In the genomic region with DNA sequence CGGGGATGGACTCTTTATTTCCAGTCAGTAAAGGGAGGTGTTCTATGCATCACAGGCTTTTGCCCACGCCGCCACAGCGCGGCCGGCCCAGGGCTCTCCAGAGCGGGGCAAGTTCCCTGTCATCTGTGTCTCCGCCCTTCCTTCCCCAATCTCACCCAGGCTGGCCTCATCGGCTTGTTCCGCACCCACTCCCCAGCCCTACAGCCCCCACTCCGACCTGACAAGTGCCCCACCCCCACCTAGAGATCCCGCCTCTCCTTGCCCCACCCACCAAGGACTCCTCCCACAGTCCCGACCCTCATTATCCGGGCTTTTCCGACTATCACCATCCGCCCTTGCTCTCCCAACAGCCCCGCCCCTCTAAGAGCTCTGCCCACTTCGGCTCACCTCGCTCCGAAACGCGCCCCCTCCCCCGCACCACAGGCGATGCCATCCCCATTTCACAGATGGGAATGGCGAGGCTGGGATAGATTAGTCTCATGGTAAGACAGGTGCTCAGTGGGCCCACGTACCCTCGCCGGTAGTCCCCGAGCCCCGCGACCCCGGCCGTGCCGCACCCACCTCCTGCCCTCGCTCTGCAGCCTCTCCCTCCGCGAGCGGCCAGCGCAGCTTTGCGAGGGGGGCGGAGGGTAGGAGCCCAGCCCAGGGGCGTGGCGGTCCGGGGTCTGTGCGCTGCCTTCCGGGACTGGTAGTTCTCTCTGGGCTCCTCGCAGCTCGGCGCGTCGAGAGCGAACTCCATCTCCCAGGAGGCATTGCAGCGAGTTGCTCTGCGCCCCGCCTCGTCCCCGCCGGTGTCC, we compare ENCODE assay signal across 1 cellular context.
A peak's percentile ranks its signal among the peaks of the same experiment; 100 is the strongest.
TF ChIP-seq lines count a peak whose summit lies in the region.

A gene with protein sequence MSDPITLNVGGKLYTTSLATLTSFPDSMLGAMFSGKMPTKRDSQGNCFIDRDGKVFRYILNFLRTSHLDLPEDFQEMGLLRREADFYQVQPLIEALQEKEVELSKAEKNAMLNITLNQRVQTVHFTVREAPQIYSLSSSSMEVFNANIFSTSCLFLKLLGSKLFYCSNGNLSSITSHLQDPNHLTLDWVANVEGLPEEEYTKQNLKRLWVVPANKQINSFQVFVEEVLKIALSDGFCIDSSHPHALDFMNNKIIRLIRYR (minus strand): TSS at position 615 of the 797 bp plus-strand sequence. CDS start 14,072 bp downstream, outside the sequence.

TF ChIP-seq in HepG2, 621 proteins besides CTCF, POLR2A, EP300 and RAD21 (continued from another document and continues in another):
- TF ChIP-seq, protein P1, sequence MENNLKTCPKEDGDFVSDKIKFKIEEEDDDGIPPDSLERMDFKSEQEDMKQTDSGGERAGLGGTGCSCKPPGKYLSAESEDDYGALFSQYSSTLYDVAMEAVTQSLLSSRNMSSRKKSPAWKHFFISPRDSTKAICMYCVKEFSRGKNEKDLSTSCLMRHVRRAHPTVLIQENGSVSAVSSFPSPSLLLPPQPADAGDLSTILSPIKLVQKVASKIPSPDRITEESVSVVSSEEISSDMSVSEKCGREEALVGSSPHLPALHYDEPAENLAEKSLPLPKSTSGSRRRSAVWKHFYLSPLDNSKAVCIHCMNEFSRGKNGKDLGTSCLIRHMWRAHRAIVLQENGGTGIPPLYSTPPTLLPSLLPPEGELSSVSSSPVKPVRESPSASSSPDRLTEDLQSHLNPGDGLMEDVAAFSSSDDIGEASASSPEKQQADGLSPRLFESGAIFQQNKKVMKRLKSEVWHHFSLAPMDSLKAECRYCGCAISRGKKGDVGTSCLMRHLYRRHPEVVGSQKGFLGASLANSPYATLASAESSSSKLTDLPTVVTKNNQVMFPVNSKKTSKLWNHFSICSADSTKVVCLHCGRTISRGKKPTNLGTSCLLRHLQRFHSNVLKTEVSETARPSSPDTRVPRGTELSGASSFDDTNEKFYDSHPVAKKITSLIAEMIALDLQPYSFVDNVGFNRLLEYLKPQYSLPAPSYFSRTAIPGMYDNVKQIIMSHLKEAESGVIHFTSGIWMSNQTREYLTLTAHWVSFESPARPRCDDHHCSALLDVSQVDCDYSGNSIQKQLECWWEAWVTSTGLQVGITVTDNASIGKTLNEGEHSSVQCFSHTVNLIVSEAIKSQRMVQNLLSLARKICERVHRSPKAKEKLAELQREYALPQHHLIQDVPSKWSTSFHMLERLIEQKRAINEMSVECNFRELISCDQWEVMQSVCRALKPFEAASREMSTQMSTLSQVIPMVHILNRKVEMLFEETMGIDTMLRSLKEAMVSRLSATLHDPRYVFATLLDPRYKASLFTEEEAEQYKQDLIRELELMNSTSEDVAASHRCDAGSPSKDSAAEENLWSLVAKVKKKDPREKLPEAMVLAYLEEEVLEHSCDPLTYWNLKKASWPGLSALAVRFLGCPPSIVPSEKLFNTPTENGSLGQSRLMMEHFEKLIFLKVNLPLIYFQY (CRISPR knock-in tag; IDR thresholded peaks at IDR 0.05; ENCODE audit: borderline replicate concordance) = peak; percentile 50; the same call in 1 of the 2 replicates
- TF ChIP-seq FOSL1 (CRISPR knock-in tag; IDR thresholded peaks at IDR 0.05; ENCODE audit: borderline replicate concordance) = no peak
- peak; percentile 67 for TF ChIP-seq POLR2AphosphoS5 (IDR thresholded peaks at IDR 0.05; ENCODE audit: low read depth, low read length)
- peak; percentile 92 for TF ChIP-seq GABPB1 (CRISPR knock-in tag; IDR thresholded peaks at IDR 0.05)
- TF ChIP-seq, protein P2, sequence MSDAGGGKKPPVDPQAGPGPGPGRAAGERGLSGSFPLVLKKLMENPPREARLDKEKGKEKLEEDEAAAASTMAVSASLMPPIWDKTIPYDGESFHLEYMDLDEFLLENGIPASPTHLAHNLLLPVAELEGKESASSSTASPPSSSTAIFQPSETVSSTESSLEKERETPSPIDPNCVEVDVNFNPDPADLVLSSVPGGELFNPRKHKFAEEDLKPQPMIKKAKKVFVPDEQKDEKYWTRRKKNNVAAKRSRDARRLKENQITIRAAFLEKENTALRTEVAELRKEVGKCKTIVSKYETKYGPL (CRISPR knock-in tag; IDR thresholded peaks at IDR 0.05) = no peak
- TF ChIP-seq U2AF1 (optimal IDR thresholded peaks at IDR 0.05; ENCODE audit: low read depth, low read length) = no peak
- TF ChIP-seq ZNF431 (CRISPR knock-in tag; IDR thresholded peaks at IDR 0.05; ENCODE audit: borderline replicate concordance, low read depth) = peak; percentile 35
- no peak for TF ChIP-seq ZNF251 (CRISPR knock-in tag; IDR thresholded peaks at IDR 0.05)
- TF ChIP-seq, protein P3, sequence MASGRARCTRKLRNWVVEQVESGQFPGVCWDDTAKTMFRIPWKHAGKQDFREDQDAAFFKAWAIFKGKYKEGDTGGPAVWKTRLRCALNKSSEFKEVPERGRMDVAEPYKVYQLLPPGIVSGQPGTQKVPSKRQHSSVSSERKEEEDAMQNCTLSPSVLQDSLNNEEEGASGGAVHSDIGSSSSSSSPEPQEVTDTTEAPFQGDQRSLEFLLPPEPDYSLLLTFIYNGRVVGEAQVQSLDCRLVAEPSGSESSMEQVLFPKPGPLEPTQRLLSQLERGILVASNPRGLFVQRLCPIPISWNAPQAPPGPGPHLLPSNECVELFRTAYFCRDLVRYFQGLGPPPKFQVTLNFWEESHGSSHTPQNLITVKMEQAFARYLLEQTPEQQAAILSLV (CRISPR knock-in tag; IDR thresholded peaks at IDR 0.05; ENCODE audit: borderline replicate concordance) = 0 out of 2 replicates have a peak, but pooled peaks have one; percentile 22
- peak; percentile 51; the same call in 1 of the 2 replicates for TF ChIP-seq ZNF709 (CRISPR knock-in tag; IDR thresholded peaks at IDR 0.05)
- peak; percentile 58; the same call in 1 of the 2 replicates for TF ChIP-seq YEATS2 (CRISPR knock-in tag; IDR thresholded peaks at IDR 0.05; ENCODE audit: borderline replicate concordance)
- TF ChIP-seq RAD51 (IDR thresholded peaks at IDR 0.05; ENCODE audit: borderline replicate concordance) = no peak
- TF ChIP-seq, protein P4, sequence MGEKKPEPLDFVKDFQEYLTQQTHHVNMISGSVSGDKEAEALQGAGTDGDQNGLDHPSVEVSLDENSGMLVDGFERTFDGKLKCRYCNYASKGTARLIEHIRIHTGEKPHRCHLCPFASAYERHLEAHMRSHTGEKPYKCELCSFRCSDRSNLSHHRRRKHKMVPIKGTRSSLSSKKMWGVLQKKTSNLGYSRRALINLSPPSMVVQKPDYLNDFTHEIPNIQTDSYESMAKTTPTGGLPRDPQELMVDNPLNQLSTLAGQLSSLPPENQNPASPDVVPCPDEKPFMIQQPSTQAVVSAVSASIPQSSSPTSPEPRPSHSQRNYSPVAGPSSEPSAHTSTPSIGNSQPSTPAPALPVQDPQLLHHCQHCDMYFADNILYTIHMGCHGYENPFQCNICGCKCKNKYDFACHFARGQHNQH (CRISPR knock-in tag; IDR thresholded peaks at IDR 0.05) = 0 out of 2 replicates have a peak, but pooled peaks have one; percentile 55
- no peak for TF ChIP-seq SIX1 (CRISPR knock-in tag; IDR thresholded peaks at IDR 0.05; ENCODE audit: borderline replicate concordance)
- peak; percentile 76 for TF ChIP-seq KLF6 (CRISPR knock-in tag; IDR thresholded peaks at IDR 0.05)
- TF ChIP-seq, protein P5, sequence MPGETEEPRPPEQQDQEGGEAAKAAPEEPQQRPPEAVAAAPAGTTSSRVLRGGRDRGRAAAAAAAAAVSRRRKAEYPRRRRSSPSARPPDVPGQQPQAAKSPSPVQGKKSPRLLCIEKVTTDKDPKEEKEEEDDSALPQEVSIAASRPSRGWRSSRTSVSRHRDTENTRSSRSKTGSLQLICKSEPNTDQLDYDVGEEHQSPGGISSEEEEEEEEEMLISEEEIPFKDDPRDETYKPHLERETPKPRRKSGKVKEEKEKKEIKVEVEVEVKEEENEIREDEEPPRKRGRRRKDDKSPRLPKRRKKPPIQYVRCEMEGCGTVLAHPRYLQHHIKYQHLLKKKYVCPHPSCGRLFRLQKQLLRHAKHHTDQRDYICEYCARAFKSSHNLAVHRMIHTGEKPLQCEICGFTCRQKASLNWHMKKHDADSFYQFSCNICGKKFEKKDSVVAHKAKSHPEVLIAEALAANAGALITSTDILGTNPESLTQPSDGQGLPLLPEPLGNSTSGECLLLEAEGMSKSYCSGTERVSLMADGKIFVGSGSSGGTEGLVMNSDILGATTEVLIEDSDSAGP (CRISPR knock-in tag; IDR thresholded peaks at IDR 0.05; ENCODE audit: borderline replicate concordance) = no peak
- TF ChIP-seq, protein P6, sequence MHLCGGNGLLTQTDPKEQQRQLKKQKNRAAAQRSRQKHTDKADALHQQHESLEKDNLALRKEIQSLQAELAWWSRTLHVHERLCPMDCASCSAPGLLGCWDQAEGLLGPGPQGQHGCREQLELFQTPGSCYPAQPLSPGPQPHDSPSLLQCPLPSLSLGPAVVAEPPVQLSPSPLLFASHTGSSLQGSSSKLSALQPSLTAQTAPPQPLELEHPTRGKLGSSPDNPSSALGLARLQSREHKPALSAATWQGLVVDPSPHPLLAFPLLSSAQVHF (CRISPR knock-in tag; IDR thresholded peaks at IDR 0.05) = no peak
- peak; percentile 1; the same call in 1 of the 2 replicates for TF ChIP-seq NAIF1 (CRISPR knock-in tag; IDR thresholded peaks at IDR 0.05; ENCODE audit: borderline replicate concordance)
- no peak for TF ChIP-seq NFE2 (CRISPR knock-in tag; IDR thresholded peaks at IDR 0.05)
- TF ChIP-seq ELF1 (CRISPR knock-in tag; IDR thresholded peaks at IDR 0.05) = peak; percentile 87
- no peak for TF ChIP-seq ZNF672 (CRISPR knock-in tag; IDR thresholded peaks at IDR 0.05)
- 0 out of 2 replicates have a peak, but pooled peaks have one; percentile 58 for TF ChIP-seq EED (CRISPR knock-in tag; IDR thresholded peaks at IDR 0.05)
- TF ChIP-seq CREB1 (IDR thresholded peaks at IDR 0.05) = peak; percentile 75
- TF ChIP-seq CREB1 (CRISPR knock-in tag; IDR thresholded peaks at IDR 0.05) = peak; percentile 72; the same call in 1 of the 2 replicates
- TF ChIP-seq POLR2G (IDR thresholded peaks at IDR 0.05; ENCODE audit: low read depth, low read length) = peak; percentile 82
- TF ChIP-seq, protein P7, sequence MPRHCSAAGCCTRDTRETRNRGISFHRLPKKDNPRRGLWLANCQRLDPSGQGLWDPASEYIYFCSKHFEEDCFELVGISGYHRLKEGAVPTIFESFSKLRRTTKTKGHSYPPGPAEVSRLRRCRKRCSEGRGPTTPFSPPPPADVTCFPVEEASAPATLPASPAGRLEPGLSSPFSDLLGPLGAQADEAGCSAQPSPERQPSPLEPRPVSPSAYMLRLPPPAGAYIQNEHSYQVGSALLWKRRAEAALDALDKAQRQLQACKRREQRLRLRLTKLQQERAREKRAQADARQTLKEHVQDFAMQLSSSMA (CRISPR knock-in tag; IDR thresholded peaks at IDR 0.05) = no peak; the same call in 1 of the 2 replicates
- peak; percentile 73; the same call in 1 of the 2 replicates for TF ChIP-seq KDM5B (CRISPR knock-in tag; IDR thresholded peaks at IDR 0.05; ENCODE audit: borderline replicate concordance)
- TF ChIP-seq SATB2 (CRISPR knock-in tag; IDR thresholded peaks at IDR 0.05) = no peak
- peak; percentile 50 for TF ChIP-seq SP2 (CRISPR knock-in tag; IDR thresholded peaks at IDR 0.05)
- TF ChIP-seq WIZ (CRISPR knock-in tag; IDR thresholded peaks at IDR 0.05) = peak; percentile 55; the same call in 1 of the 2 replicates
- TF ChIP-seq ZNF737 (CRISPR knock-in tag; IDR thresholded peaks at IDR 0.05; ENCODE audit: borderline replicate concordance) = no peak
- TF ChIP-seq KAT7 (CRISPR knock-in tag; IDR thresholded peaks at IDR 0.05; ENCODE audit: borderline replicate concordance) = peak; percentile 97
- no peak for TF ChIP-seq FLYWCH1 (CRISPR knock-in tag; IDR thresholded peaks at IDR 0.05)
- TF ChIP-seq ZMAT3 (CRISPR knock-in tag; conservative IDR thresholded peaks at IDR 0.05) = no peak; the same call in 1 of the 2 replicates
- TF ChIP-seq ETV6 (CRISPR knock-in tag; conservative IDR thresholded peaks at IDR 0.05) = 0 out of 2 replicates have a peak, but pooled peaks have one; percentile 31
- TF ChIP-seq, protein P8, sequence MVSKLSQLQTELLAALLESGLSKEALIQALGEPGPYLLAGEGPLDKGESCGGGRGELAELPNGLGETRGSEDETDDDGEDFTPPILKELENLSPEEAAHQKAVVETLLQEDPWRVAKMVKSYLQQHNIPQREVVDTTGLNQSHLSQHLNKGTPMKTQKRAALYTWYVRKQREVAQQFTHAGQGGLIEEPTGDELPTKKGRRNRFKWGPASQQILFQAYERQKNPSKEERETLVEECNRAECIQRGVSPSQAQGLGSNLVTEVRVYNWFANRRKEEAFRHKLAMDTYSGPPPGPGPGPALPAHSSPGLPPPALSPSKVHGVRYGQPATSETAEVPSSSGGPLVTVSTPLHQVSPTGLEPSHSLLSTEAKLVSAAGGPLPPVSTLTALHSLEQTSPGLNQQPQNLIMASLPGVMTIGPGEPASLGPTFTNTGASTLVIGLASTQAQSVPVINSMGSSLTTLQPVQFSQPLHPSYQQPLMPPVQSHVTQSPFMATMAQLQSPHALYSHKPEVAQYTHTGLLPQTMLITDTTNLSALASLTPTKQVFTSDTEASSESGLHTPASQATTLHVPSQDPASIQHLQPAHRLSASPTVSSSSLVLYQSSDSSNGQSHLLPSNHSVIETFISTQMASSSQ (IDR thresholded peaks at IDR 0.05; ENCODE audit: low read depth) = no peak
- TF ChIP-seq, protein P8 (CRISPR knock-in tag; IDR thresholded peaks at IDR 0.05; ENCODE audit: borderline replicate concordance) = peak; percentile 78
- peak; percentile 84; the same call in 1 of the 2 replicates for TF ChIP-seq ZNF605 (CRISPR knock-in tag; IDR thresholded peaks at IDR 0.05)
- no peak for TF ChIP-seq ZNF841 (CRISPR knock-in tag; IDR thresholded peaks at IDR 0.05; ENCODE audit: borderline replicate concordance)
